21 cellular contexts compared by ENCODE assay signal in the genomic region with DNA sequence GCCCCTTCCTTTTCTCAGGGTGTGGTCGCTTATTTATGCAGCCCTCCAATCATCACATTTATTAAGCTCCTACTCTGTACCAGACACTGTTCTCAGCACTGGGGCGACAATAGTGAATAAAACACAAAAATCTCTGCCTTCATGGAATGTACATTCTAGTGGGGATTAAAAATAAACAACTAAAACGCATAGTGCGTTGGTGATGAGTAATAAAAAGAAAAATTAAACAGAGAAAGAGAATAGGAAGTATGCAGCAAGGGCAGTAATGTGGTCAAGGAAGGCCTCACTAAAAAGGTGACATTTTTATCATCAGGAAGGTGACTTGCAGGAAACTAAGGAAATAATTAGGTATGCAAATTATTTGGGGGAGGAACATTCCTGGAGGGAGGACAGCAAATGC. TPM values are rescaled to one million over a fixed set of nuclear protein-coding genes. Genes with fewer than 3 reads are reported as not detected.
DNase-seq lines count a peak whose midpoint lies in the region; ATAC-seq, FAIRE-seq and TF ChIP-seq lines count a peak whose summit lies in the region.
"Had no signal": no experiment of that assay in that cellular context is flagged by ENCODE, and none has a peak within 500 bp of the region (broad histone marks: within the 10 kb centered on the region; RNA-seq: fewer than 3 reads in every experiment).

No MANE protein-coding gene starts in this region.

- H3K79me2 ChIP-seq in astrocyte (ENCODE audit: insufficient read depth, low read length), result no peaks in the 10 kb centered on the region
- H3K79me2 ChIP-seq: parathyroid adenoma had no signal

- no peaks in the 10 kb centered on the region for H3K36me3 Mint-ChIP-seq in astrocyte (ENCODE audit: low read depth, unreplicated experiment)
- H3K36me3 Mint-ChIP-seq in naive B cell, result no peaks in the 10 kb centered on the region

- no peak overlapping the region for H3K4me3 ChIP-seq in BLaER1 treated with 17β-estradiol and CSF1 and Interleukin-3, amounts not matched to agents 10 nM and 100 nM
- no peak overlapping the region for H3K4me3 ChIP-seq in astrocyte (ENCODE audit: insufficient read depth, low read depth, low read length)
- H3K4me3 ChIP-seq: body of pancreas had no signal

- peaks cover 24% of the 10 kb centered on the region for H3K27me3 Mint-ChIP-seq in astrocyte (ENCODE audit: low read depth, unreplicated experiment)
- peaks cover 8 to 10% (median 9%) of the 10 kb centered on the region in 3 donors for H3K27me3 Mint-ChIP-seq in naive B cell

- peak; percentile 60 for DNase-seq in ELR (ENCODE audit: low read depth)
- DNase-seq in astrocyte (ENCODE audit: low read depth), result no peak
- DNase-seq in naive B cell, result no peak
- no peak for DNase-seq in DMS79 (lab: John Stamatoyannopoulos, UW)
- DNase-seq in cerebellum (ENCODE audit: low spot score), result no peak
- DNase-seq: activated CD4-positive, alpha-beta T cell treated with anti-CD3 and anti-CD28 coated beads for 48 hours; activated CD8-positive, alpha-beta memory T cell treated with anti-CD3 and anti-CD28 coated beads, Interleukin-2, amount 50 U/mL, for 48 hours; activated naive CD4-positive, alpha-beta T cell treated with anti-CD3 and anti-CD28 coated beads, Interleukin-2, amount 50 U/mL, for 16 hours; body of pancreas; dermis blood vessel endothelial cell; left ventricle myocardium inferior; NCI-H146; stimulated activated CD4-positive, alpha-beta T cell treated with anti-CD3 and anti-CD28 coated beads, Interleukin-1b, Interleukin-23, amount 100 ng/mL, for 48 hours had no signal

- H3K27ac Mint-ChIP-seq in astrocyte (ENCODE audit: unreplicated experiment) (no peak overlapping the region), naive B cell (peak overlapping the region in 5 of 6 donors; percentile 13 to 72 (median 58))

- H3K4me1 Mint-ChIP-seq in astrocyte (ENCODE audit: low read depth, unreplicated experiment), result peaks cover 2% of the 10 kb centered on the region
- H3K4me1 Mint-ChIP-seq in naive B cell, result peaks cover 15 to 19% (median 19%) of the 10 kb centered on the region in 3 donors

- no peak for ATAC-seq in naive B cell (ENCODE audit: low read depth in 2 of 2)
- no peak for ATAC-seq in GM21390 (IDR thresholded peaks at IDR 0.05; ENCODE audit: unreplicated experiment)
- ATAC-seq in GM19324 (IDR thresholded peaks at IDR 0.05; ENCODE audit: low FRiP score, unreplicated experiment), result no peak

- H3K9me3 ChIP-seq in BLaER1 treated with 17β-estradiol and CSF1 and Interleukin-3, amounts not matched to agents 10 nM and 100 nM (replicated peaks in 1 of 11), result no peaks in the 10 kb centered on the region
- no peaks in the 10 kb centered on the region for H3K9me3 ChIP-seq in astrocyte (ENCODE audit: insufficient read depth, low read depth, low read length)
- H3K9me3 ChIP-seq: body of pancreas, left ventricle myocardium inferior had no signal

- H3K9me3 Mint-ChIP-seq in astrocyte (ENCODE audit: unreplicated experiment), result no peaks in the 10 kb centered on the region
- no peaks in the 10 kb centered on the region for H3K9me3 Mint-ChIP-seq in naive B cell

- H3K4me1 ChIP-seq in BLaER1 treated with 17β-estradiol and CSF1 and Interleukin-3, amounts not matched to agents 10 nM and 100 nM, result peaks cover 18 to 32% (median 28%) of the 10 kb centered on the region in 10 experiments
- H3K4me1 ChIP-seq in astrocyte (ENCODE audit: insufficient read depth, low read length), result peaks cover 12% of the 10 kb centered on the region
- H3K4me1 ChIP-seq: parathyroid adenoma had no signal

- peaks cover 0 to 4% (median 0%) of the 10 kb centered on the region in 11 experiments; a peak in 1 of 22 replicates for H4K20me1 ChIP-seq in BLaER1 treated with 17β-estradiol and CSF1 and Interleukin-3, amounts not matched to agents 10 nM and 100 nM
- H4K20me1 ChIP-seq in astrocyte (ENCODE audit: insufficient read depth, low read length), result no peaks in the 10 kb centered on the region

- H2AFZ ChIP-seq in astrocyte (ENCODE audit: low read depth, low read length), result no peak overlapping the region

- no peak overlapping the region for H3K4me3 Mint-ChIP-seq in astrocyte (ENCODE audit: unreplicated experiment)
- H3K4me3 Mint-ChIP-seq in naive B cell, result peak overlapping the region in 7 of 8 donors; percentile 63 to 87 (median 83)

- H3K9ac ChIP-seq in BLaER1 treated with 17β-estradiol and CSF1 and Interleukin-3, amounts not matched to agents 10 nM and 100 nM, result no peak overlapping the region
- no peak overlapping the region for H3K9ac ChIP-seq in astrocyte (ENCODE audit: low read length)
- H3K9ac ChIP-seq: parathyroid adenoma had no signal

- TF ChIP-seq CTCF in astrocyte (IDR thresholded peaks at IDR 0.05; ENCODE audit: insufficient read depth, low read depth, low read length), result no peak

- no peak overlapping the region for H3K27ac ChIP-seq in BLaER1 treated with 17β-estradiol and CSF1 and Interleukin-3, amounts not matched to agents 10 nM and 100 nM
- H3K27ac ChIP-seq in astrocyte (ENCODE audit: low read depth, low read length), result no peak overlapping the region
- H3K27ac ChIP-seq: body of pancreas, left ventricle myocardium inferior, parathyroid adenoma had no signal

- no peak for FAIRE-seq in astrocyte (lab: Jason Lieb, UNC)
- FAIRE-seq: TTC549 had no signal

- no peaks in the 10 kb centered on the region for H3K36me3 ChIP-seq in BLaER1 treated with 17β-estradiol and CSF1 and Interleukin-3, amounts not matched to agents 10 nM and 100 nM
- H3K36me3 ChIP-seq in astrocyte (ENCODE audit: insufficient read depth, low read length), result no peaks in the 10 kb centered on the region
- H3K36me3 ChIP-seq: left ventricle myocardium inferior had no signal

- H3K4me2 ChIP-seq in BLaER1 treated with 17β-estradiol and CSF1 and Interleukin-3, amounts not matched to agents 10 nM and 100 nM, result peak overlapping the region; percentile 62 to 89 (median 81); a peak in 19 of 22 replicates
- H3K4me2 ChIP-seq in astrocyte (ENCODE audit: low read length), result peak overlapping the region; percentile 86

- H3K27me3 ChIP-seq in BLaER1 treated with 17β-estradiol and CSF1 and Interleukin-3, amounts not matched to agents 10 nM and 100 nM, result no peaks in the 10 kb centered on the region
- H3K27me3 ChIP-seq in astrocyte (ENCODE audit: insufficient read depth, low read length), result no peaks in the 10 kb centered on the region
- H3K27me3 ChIP-seq: body of pancreas had no signal

RNA-seq across cellular contexts. Expression of gene SLC51B, which starts 5.1 kb away (rescaled TPM):
- total RNA-seq in astrocyte, result not detected in 2 replicates
- not detected for polyA plus RNA-seq in naive B cell (ENCODE audit: low read depth in 6 of 6)
- not detected for total RNA-seq in cerebellum
- total RNA-seq: body of pancreas, dermis blood vessel endothelial cell, epithelial cell of proximal tubule, left ventricle myocardium inferior, urinary bladder had no signal

RNA-seq across cellular contexts. Expression of gene RASL12, which starts 17.5 kb away (rescaled TPM):
- total RNA-seq in astrocyte (0.32 and 0.36 TPM in 2 replicates), cerebellum (5.5 TPM)
- polyA plus RNA-seq in naive B cell (ENCODE audit: low read depth in 6 of 6), result not detected
- total RNA-seq: dermis blood vessel endothelial cell, epithelial cell of proximal tubule had no signal

RNA-seq across cellular contexts. Expression of gene MTFMT, which starts 20.8 kb away (rescaled TPM):
- total RNA-seq in astrocyte (12.3 and 13.5 TPM in 2 replicates), cerebellum (20.4 TPM)
- polyA plus RNA-seq in naive B cell (ENCODE audit: low read depth in 6 of 6), result 10 to 100 TPM; 16.3 to 25.2 (median 19.5) TPM

RNA-seq across cellular contexts. Expression of gene KBTBD13, which starts 26.3 kb away (rescaled TPM):
- total RNA-seq in astrocyte (not detected in 2 replicates), cerebellum (not detected)
- not detected for polyA plus RNA-seq in naive B cell (ENCODE audit: low read depth in 6 of 6)
- total RNA-seq: body of pancreas, dermis blood vessel endothelial cell, epithelial cell of proximal tubule, mucosa of gallbladder had no signal
